Comparison of ENCODE assay signal across 1 cellular context in genomic region chr20:62829231-62830230, GRCh38.
A peak's percentile ranks its signal among the peaks of the same experiment; 100 is the strongest.
TF ChIP-seq lines count a peak whose summit lies in the region.

No MANE protein-coding gene starts in this region.

TF ChIP-seq in GM23338, 12 proteins besides CTCF, POLR2A, EP300 and RAD21:
- TF ChIP-seq EZH2phosphoT487 (IDR thresholded peaks at IDR 0.05; ENCODE audit: unreplicated experiment) (no peak), POLR2AphosphoS5 (IDR thresholded peaks at IDR 0.05; ENCODE audit: low read depth) (0 out of 2 replicates have a peak, but pooled peaks have one; percentile 21), JUNB (IDR thresholded peaks at IDR 0.05; ENCODE audit: unreplicated experiment) (no peak)
- TF ChIP-seq, protein P1, sequence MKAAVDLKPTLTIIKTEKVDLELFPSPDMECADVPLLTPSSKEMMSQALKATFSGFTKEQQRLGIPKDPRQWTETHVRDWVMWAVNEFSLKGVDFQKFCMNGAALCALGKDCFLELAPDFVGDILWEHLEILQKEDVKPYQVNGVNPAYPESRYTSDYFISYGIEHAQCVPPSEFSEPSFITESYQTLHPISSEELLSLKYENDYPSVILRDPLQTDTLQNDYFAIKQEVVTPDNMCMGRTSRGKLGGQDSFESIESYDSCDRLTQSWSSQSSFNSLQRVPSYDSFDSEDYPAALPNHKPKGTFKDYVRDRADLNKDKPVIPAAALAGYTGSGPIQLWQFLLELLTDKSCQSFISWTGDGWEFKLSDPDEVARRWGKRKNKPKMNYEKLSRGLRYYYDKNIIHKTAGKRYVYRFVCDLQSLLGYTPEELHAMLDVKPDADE (IDR thresholded peaks at IDR 0.05), result no peak
